In genomic region chr19:54115071-54116063, GRCh38 we compare ENCODE assay signal across 8 cellular contexts. TPM values are rescaled to one million over a fixed set of nuclear protein-coding genes. Genes with fewer than 3 reads are reported as not detected.
DNase-seq lines count a peak whose midpoint lies in the region; ATAC-seq and TF ChIP-seq lines count a peak whose summit lies in the region.

TSS of gene PRPF31 (plus strand) at chr19:54115754. CDS start at chr19:54118279, 2,525 bp downstream.
TSS of gene TFPT (minus strand) at chr19:54115657. CDS start at chr19:54115269, 388 bp downstream.

- H3K27me3 Mint-ChIP-seq in activated T-helper 2 cell treated with anti-CD3 and anti-CD28 coated beads, Interferon-gamma antibody, Interleukin-2, Interleukin-4, amounts not matched to agents 10 μg/mL and 5 μg/mL and 100 μg/mL, durations not matched to agents 14 hours and 24 hours and 36 hours (ENCODE audit: low read depth): no peaks in the 10 kb centered on the region
- no peaks in the 10 kb centered on the region for H3K27me3 Mint-ChIP-seq in natural killer cell (ENCODE audit: low read depth in 2 of 2)

- ATAC-seq in RWPE2 (ENCODE audit: low read depth) (peak; percentile 93), natural killer cell (peak; percentile 91 to 95 (median 93))

- H3K4me1 Mint-ChIP-seq in activated T-helper 2 cell treated with anti-CD3 and anti-CD28 coated beads, Interferon-gamma antibody, Interleukin-2, Interleukin-4, amounts not matched to agents 10 μg/mL and 5 μg/mL and 100 μg/mL, durations not matched to agents 14 hours and 24 hours and 36 hours (ENCODE audit: low read depth): peaks cover 21% of the 10 kb centered on the region
- peaks cover 27 to 44% of the 10 kb centered on the region in 2 donors for H3K4me1 Mint-ChIP-seq in natural killer cell

- H3K27ac ChIP-seq in RWPE2 (ENCODE audit: poor library complexity, severe bottlenecking): peak within 1 kb of the TSS; percentile 49

- no peaks in the 10 kb centered on the region for H3K27me3 ChIP-seq in RWPE2 (ENCODE audit: insufficient read depth, poor library complexity, severe bottlenecking)

- no peaks in the 10 kb centered on the region for H3K9me3 Mint-ChIP-seq in activated T-helper 2 cell treated with anti-CD3 and anti-CD28 coated beads, Interferon-gamma antibody, Interleukin-2, Interleukin-4, amounts not matched to agents 10 μg/mL and 5 μg/mL and 100 μg/mL, durations not matched to agents 14 hours and 24 hours and 36 hours
- H3K9me3 Mint-ChIP-seq in natural killer cell: no peaks in the 10 kb centered on the region

- intact Hi-C loops in activated T-helper 2 cell treated with anti-CD3 and anti-CD28 coated beads, Interferon-gamma antibody, Interleukin-2, Interleukin-4, amounts not matched to agents 10 μg/mL and 5 μg/mL and 100 μg/mL, durations not matched to agents 14 hours and 24 hours and 36 hours (cut with micrococcal nuclease): loop anchor here (1.0 kb wide), 3 partner anchors 13 to 44 kb away; partner anchors contain the start of genes CNOT3, LENG1 and NDUFA3
- intact Hi-C loops in natural killer cell (cut with micrococcal nuclease): loop anchor here (1.0 kb wide), 4 partner anchors 13 to 75 kb away; partner anchors contain the start of genes CNOT3, LENG1 and NDUFA3

- peak within 1 kb of the TSS; percentile 97 for H3K4me3 Mint-ChIP-seq in activated T-helper 2 cell treated with anti-CD3 and anti-CD28 coated beads, Interferon-gamma antibody, Interleukin-2, Interleukin-4, amounts not matched to agents 10 μg/mL and 5 μg/mL and 100 μg/mL, durations not matched to agents 14 hours and 24 hours and 36 hours (ENCODE audit: low read depth)
- peak within 1 kb of the TSS; percentile 92 for H3K4me3 Mint-ChIP-seq in natural killer cell

- peaks cover 37% of the 10 kb centered on the region for H3K36me3 ChIP-seq in RWPE2 (ENCODE audit: low read depth)

- peak; percentile 97 for DNase-seq in EH (ENCODE audit: low read depth)
- DNase-seq in H4 (ENCODE audit: low spot score): peak; percentile 100
- peak; percentile 97 for DNase-seq in LoVo (ENCODE audit: low spot score)
- peak; percentile 94 for DNase-seq in RWPE2 (ENCODE audit: low spot score)
- peak; percentile 94 for DNase-seq in activated T-helper 2 cell treated with anti-CD3 and anti-CD28 coated beads, Interferon-gamma antibody, Interleukin-2, Interleukin-4, amounts not matched to agents 10 μg/mL and 5 μg/mL and 100 μg/mL, durations not matched to agents 14 hours and 24 hours and 36 hours (ENCODE audit: low spot score)
- peak; percentile 99 for DNase-seq in fibroblast of peridontal ligament (ENCODE audit: extremely low read depth)
- peak; percentile 94 for DNase-seq in natural killer cell
- DNase-seq in stimulated activated naive CD4-positive, alpha-beta T cell treated with Interleukin-2 at 50 U/mL for 16 hours (lab: John Stamatoyannopoulos, UW): peak; percentile 95

- peak within 1 kb of the TSS; percentile 92 for H3K27ac Mint-ChIP-seq in activated T-helper 2 cell treated with anti-CD3 and anti-CD28 coated beads, Interferon-gamma antibody, Interleukin-2, Interleukin-4, amounts not matched to agents 10 μg/mL and 5 μg/mL and 100 μg/mL, durations not matched to agents 14 hours and 24 hours and 36 hours
- H3K27ac Mint-ChIP-seq in natural killer cell: peak within 1 kb of the TSS; percentile 87 to 88

- H3K9me3 ChIP-seq in RWPE2 (ENCODE audit: severe bottlenecking): no peaks in the 10 kb centered on the region

- peaks cover 5% of the 10 kb centered on the region for H3K4me1 ChIP-seq in RWPE2 (ENCODE audit: insufficient read depth, poor library complexity, severe bottlenecking)

- H3K36me3 Mint-ChIP-seq in activated T-helper 2 cell treated with anti-CD3 and anti-CD28 coated beads, Interferon-gamma antibody, Interleukin-2, Interleukin-4, amounts not matched to agents 10 μg/mL and 5 μg/mL and 100 μg/mL, durations not matched to agents 14 hours and 24 hours and 36 hours (ENCODE audit: low read depth): peaks cover 51% of the 10 kb centered on the region
- no peaks in the 10 kb centered on the region for H3K36me3 Mint-ChIP-seq in natural killer cell

- peak within 1 kb of the TSS; percentile 71 for H3K4me3 ChIP-seq in RWPE2 (ENCODE audit: severe bottlenecking)

- no peak for TF ChIP-seq CTCF in RWPE2 (IDR thresholded peaks at IDR 0.05; ENCODE audit: poor library complexity, severe bottlenecking)
- TF ChIP-seq CTCF in natural killer cell (IDR thresholded peaks at IDR 0.05): no peak

RNA-seq across cellular contexts. Expression of gene PRPF31, which starts in this region (rescaled TPM):
- 106 and 131 TPM in 2 replicates for total RNA-seq in H4 (2014; rRNA removed; shearing (Covaris generic))
- total RNA-seq in activated T-helper 2 cell treated with anti-CD3 and anti-CD28 coated beads, Interferon-gamma antibody, Interleukin-2, Interleukin-4, amounts not matched to agents 10 μg/mL and 5 μg/mL and 100 μg/mL, durations not matched to agents 14 hours and 24 hours and 36 hours: 90.6 and 94.2 TPM in 2 replicates
- total RNA-seq in natural killer cell: 10 to 100 TPM; 64.4 to 65.9 (median 64.9) TPM

RNA-seq across cellular contexts. Expression of gene TFPT, which starts in this region (rescaled TPM):
- 37.5 and 47.8 TPM in 2 replicates for total RNA-seq in H4 (2014; rRNA removed; shearing (Covaris generic))
- total RNA-seq in activated T-helper 2 cell treated with anti-CD3 and anti-CD28 coated beads, Interferon-gamma antibody, Interleukin-2, Interleukin-4, amounts not matched to agents 10 μg/mL and 5 μg/mL and 100 μg/mL, durations not matched to agents 14 hours and 24 hours and 36 hours: 29.3 TPM in 2 replicates
- 10 to 100 TPM; 14.1 to 14.4 (median 14.2) TPM for total RNA-seq in natural killer cell

Comparison
In these comparisons a context has a peak if more than half of its experiments do, and no peak if none do; other contexts are left out.
1. Peak in every context shown above with its lines: DNase-seq, ATAC-seq, H3K4me3 ChIP-seq and H3K27ac ChIP-seq.